In genomic region chr3:32532434-32532833, GRCh38 we compare ENCODE assay signal across 28 cellular contexts.
"Had no signal": no experiment of that assay in that cellular context is flagged by ENCODE, and none has a peak within 500 bp of the region (broad histone marks: within the 10 kb centered on the region; RNA-seq: fewer than 3 reads in every experiment).

No MANE protein-coding gene starts in this region.

- H3K4me3 ChIP-seq: neural progenitor cell, ovary, psoas muscle, right lobe of liver, sigmoid colon, stomach, thoracic aorta, thyroid gland, tibial nerve, upper lobe of left lung, vagina had no signal

- H3K4me1 Mint-ChIP-seq: nephron, neural progenitor cell had no signal

- H3K4me2 ChIP-seq: neural progenitor cell had no signal

- H2AFZ ChIP-seq: neural progenitor cell, parathyroid adenoma had no signal

- ATAC-seq: psoas muscle; right cardiac atrium; right lobe of liver; stimulated activated effector memory CD8-positive, alpha-beta T cell treated with anti-CD3 and anti-CD28 coated beads, Interleukin-12 subunit alpha, Interleukin-12 subunit beta, amount 100 ng/mL, for 72 hours; stimulated activated naive B cell treated with anti-CD40 and anti-IgM and Interleukin-4, amounts not matched to agents 10 μg/mL and 1 μg/mL and 100 μg/mL, for 72 hours had no signal

- H3K27ac ChIP-seq: neural progenitor cell, ovary, parathyroid adenoma, psoas muscle, right lobe of liver, sigmoid colon, stomach, thoracic aorta, thyroid gland, tibial nerve, upper lobe of left lung, vagina had no signal

- DNase-seq: occipital lobe; ovary; posterior cingulate gyrus; psoas muscle; right cardiac atrium; right lobe of liver; sigmoid colon; small intestine; stimulated activated CD4-positive, alpha-beta T cell treated with anti-CD3 and anti-CD28 coated beads, Interleukin-15, amount 100 ng/mL, for 24 hours; stimulated activated CD4-positive, alpha-beta T cell treated with anti-CD3 and anti-CD28 coated beads, Interleukin-2, amount 100 ng/mL, for 24 hours; stimulated activated CD4-positive, alpha-beta T cell treated with anti-CD3 and anti-CD28 coated beads, Interleukin-2, amount 100 ng/mL, for 48 hours; stimulated activated CD4-positive, alpha-beta T cell treated with anti-CD3 and anti-CD28 coated beads, Interleukin-4, amount 100 ng/mL, for 24 hours; stimulated activated naive B cell treated with anti-CD40 and anti-IgM and Interleukin-4, amounts not matched to agents 10 μg/mL and 1 μg/mL and 100 μg/mL, for 72 hours; stimulated activated naive CD4-positive, alpha-beta T cell treated with Interleukin-2 at 50 U/mL for 16 hours; stomach; thyroid gland; trophoblast cell; upper lobe of left lung had no signal

- H3K27me3 ChIP-seq: neural progenitor cell, ovary, right lobe of liver, sigmoid colon, stomach, thyroid gland, tibial nerve, upper lobe of left lung, vagina had no signal

- H3K9me3 ChIP-seq: ovary, psoas muscle, right lobe of liver, sigmoid colon, stomach, thoracic aorta, thyroid gland, tibial nerve, upper lobe of left lung, vagina had no signal

- H3K9ac ChIP-seq: neural progenitor cell, parathyroid adenoma had no signal

- H3K4me1 ChIP-seq: neural progenitor cell, parathyroid adenoma, psoas muscle, right lobe of liver, stomach, thyroid gland, tibial nerve, upper lobe of left lung, vagina had no signal

- H3K27ac Mint-ChIP-seq: nephron; neural progenitor cell; progenitor cell of endocrine pancreas; stimulated activated effector memory CD8-positive, alpha-beta T cell treated with anti-CD3 and anti-CD28 coated beads, Interleukin-12 subunit alpha, Interleukin-12 subunit beta, amount 100 ng/mL, for 72 hours; stimulated activated naive CD8-positive, alpha-beta T cell treated with anti-CD3 and anti-CD28 coated beads, Interleukin-15, Interleukin-2, amounts not matched to agents 100 ng/mL and 50 ng/mL, for 24 hours had no signal

- H3K79me2 ChIP-seq: parathyroid adenoma had no signal

- H3K4me3 Mint-ChIP-seq: nephron; neural progenitor cell; stimulated activated effector memory CD8-positive, alpha-beta T cell treated with anti-CD3 and anti-CD28 coated beads, Interleukin-12 subunit alpha, Interleukin-12 subunit beta, amount 100 ng/mL, for 72 hours; stimulated activated naive B cell treated with anti-CD40 and anti-IgM and Interleukin-4, amounts not matched to agents 10 μg/mL and 1 μg/mL and 100 μg/mL, for 72 hours; stimulated activated naive CD8-positive, alpha-beta T cell treated with anti-CD3 and anti-CD28 coated beads, Interleukin-15, Interleukin-2, amounts not matched to agents 100 ng/mL and 50 ng/mL, for 24 hours had no signal

- H3K9me3 Mint-ChIP-seq: nephron; neural progenitor cell; stimulated activated effector memory CD8-positive, alpha-beta T cell treated with anti-CD3 and anti-CD28 coated beads, Interleukin-12 subunit alpha, Interleukin-12 subunit beta, amount 100 ng/mL, for 72 hours; stimulated activated naive B cell treated with anti-CD40 and anti-IgM and Interleukin-4, amounts not matched to agents 10 μg/mL and 1 μg/mL and 100 μg/mL, for 72 hours; stimulated activated naive CD8-positive, alpha-beta T cell treated with anti-CD3 and anti-CD28 coated beads, Interleukin-15, Interleukin-2, amounts not matched to agents 100 ng/mL and 50 ng/mL, for 24 hours had no signal

- H3K36me3 ChIP-seq: ovary had no signal

- FAIRE-seq: urothelium cell line had no signal

- H3K27me3 Mint-ChIP-seq: progenitor cell of endocrine pancreas; stimulated activated naive B cell treated with anti-CD40 and anti-IgM and Interleukin-4, amounts not matched to agents 10 μg/mL and 1 μg/mL and 100 μg/mL, for 72 hours; stimulated activated naive CD8-positive, alpha-beta T cell treated with anti-CD3 and anti-CD28 coated beads, Interleukin-15, Interleukin-2, amounts not matched to agents 100 ng/mL and 50 ng/mL, for 24 hours had no signal
